In genomic region chr20:57061058-57061900, GRCh38 we compare ENCODE assay signal across 9 cellular contexts.
DNase-seq lines count a peak whose midpoint lies in the region; ATAC-seq, FAIRE-seq and TF ChIP-seq lines count a peak whose summit lies in the region.
"Had no signal": no experiment of that assay in that cellular context is flagged by ENCODE, and none has a peak within 500 bp of the region (broad histone marks: within the 10 kb centered on the region; RNA-seq: fewer than 3 reads in every experiment).

No MANE protein-coding gene starts in this region.

- no peak overlapping the region for H3K9ac ChIP-seq in GM12878 (ENCODE audit: control insufficient read depth, insufficient read depth, low read length)
- H3K9ac ChIP-seq in neural cell (ENCODE audit: low read length), result no peak overlapping the region

- H3K4me3 ChIP-seq in GM12878 (no peak overlapping the region), neural cell (ENCODE audit: low read length) (no peak overlapping the region)
- H3K4me3 ChIP-seq: skin epidermis had no signal

- no peak for TF ChIP-seq POLR2A in GM12878 (IDR thresholded peaks at IDR 0.05; ENCODE audit: low read depth, low read length)

- POLR2A ChIA-PET in GM12878 (lab: Charles Lee), result no interaction called here

- WGBS in GM12878 (ENCODE audit: insufficient coverage, insufficient replicate concordance, low lambda C conversion rate, missing lambda C conversion rate), result 27% methylated on average over 14 of the region's 14 CpGs

- CTCF ChIA-PET in GM12878 (lab: Yijun Ruan, JAX), result interaction anchor here (1.1 kb wide), 1 partner anchor 511 kb away, joined by 3 read pairs; no protein-coding TSS in a partner anchor

- no peaks in the 10 kb centered on the region for H3K79me2 ChIP-seq in GM12878 (ENCODE audit: control insufficient read depth, insufficient read depth, low read length)
- no peaks in the 10 kb centered on the region for H3K79me2 ChIP-seq in neural cell (replicated peaks; ENCODE audit: insufficient read depth, low read length)

- no peaks in the 10 kb centered on the region for H3F3A ChIP-seq in neural cell (ENCODE audit: insufficient read depth, low read length, poor library complexity, severe bottlenecking)

- ATAC-seq in GM12878 (no peak), GM18517 (IDR thresholded peaks at IDR 0.05; ENCODE audit: unreplicated experiment) (no peak), HG03045 (IDR thresholded peaks at IDR 0.05; ENCODE audit: unreplicated experiment) (no peak)

- H3K27me3 ChIP-seq in GM12878 (replicated peaks in 1 of 2; ENCODE audit: control insufficient read depth in 2 of 2, insufficient read depth in 2 of 2, low read length in 1 of 2) (peaks cover 0 to 3% of the 10 kb centered on the region in 2 experiments; a peak in 3 of 4 replicates), neural cell (ENCODE audit: insufficient read depth, low read depth, low read length) (peaks cover 17% of the 10 kb centered on the region)

- intact Hi-C loops in GM12878 (cut with micrococcal nuclease; ENCODE audit: unreplicated experiment), result no loop called here

- in situ Hi-C loops in GM12878 (cut with MboI), result no loop called here

- no peaks in the 10 kb centered on the region for H3K4me1 ChIP-seq in GM12878 (ENCODE audit: control insufficient read depth, insufficient read depth, low read length)

- TF ChIP-seq EP300 in Ishikawa (IDR thresholded peaks at IDR 0.05; ENCODE audit: borderline replicate concordance) (no peak), GM12878 (IDR thresholded peaks at IDR 0.05; ENCODE audit: borderline replicate concordance in 1 of 2, control insufficient read depth in 1 of 2, low read depth in 2 of 2, low read length in 2 of 2) (no peak), neural cell (conservative IDR thresholded peaks at IDR 0.05; ENCODE audit: poor library complexity, severe bottlenecking) (no peak)

- no peak for FAIRE-seq in GM12878 (lab: Jason Lieb, UNC)

- H3K36me3 ChIP-seq in GM12878 (ENCODE audit: control insufficient read depth in 2 of 2, insufficient read depth in 2 of 2, low read length in 1 of 2) (no peaks in the 10 kb centered on the region), neural cell (ENCODE audit: insufficient read depth, low read length) (no peaks in the 10 kb centered on the region)

- no peak overlapping the region for H3K4me2 ChIP-seq in GM12878 (ENCODE audit: control insufficient read depth, insufficient read depth)
- no peak overlapping the region for H3K4me2 ChIP-seq in neural cell (ENCODE audit: low read length)

- BruUV-seq in GM12878 (replicated peaks; lab: Mats Ljungman, UMichigan), result no TSS peak

- no peaks in the 10 kb centered on the region for H3K9me2 ChIP-seq in neural cell (ENCODE audit: insufficient read depth, low read length)

- TF ChIP-seq CTCF in GM12878 (IDR thresholded peaks at IDR 0.05 in 2 of 3, conservative IDR thresholded peaks at IDR 0.05 in 1 of 3; ENCODE audit: control insufficient read depth in 2 of 3, extremely low read depth in 1 of 3, insufficient read depth in 1 of 3, low read depth in 3 of 3, low read length in 3 of 3), result peak in 2 of 3 experiments; percentile 9 to 37; a peak in 1 of 6 replicates
- TF ChIP-seq CTCF in neural cell (IDR thresholded peaks at IDR 0.05; ENCODE audit: poor library complexity, severe bottlenecking), result peak; percentile 82

- DNase-seq in DMS114 treated with DMSO at 0.1 percent for 48 hours (lab: John Stamatoyannopoulos, UW; ENCODE audit: unreplicated experiment) (peak; percentile 25), GM12878 (ENCODE audit: low read depth, low spot score) (no peak), AG08396 (ENCODE audit: low spot score) (no peak)
- DNase-seq in activated CD8-positive, alpha-beta memory T cell treated with anti-CD3 and anti-CD28 coated beads for 24 hours, result no peak

- H3K27ac ChIP-seq in GM12878 (ENCODE audit: control insufficient read depth, insufficient read depth) (no peak overlapping the region), neural cell (ENCODE audit: low read length) (no peak overlapping the region)

- H3K9me3 ChIP-seq in GM12878 (replicated peaks; ENCODE audit: control insufficient read depth, insufficient read depth, low read length) (no peaks in the 10 kb centered on the region), neural cell (ENCODE audit: low read length) (no peaks in the 10 kb centered on the region)

- 0 out of 2 replicates have a peak, but pooled peaks have one; percentile 9 for TF ChIP-seq RAD21 in Ishikawa (IDR thresholded peaks at IDR 0.05; ENCODE audit: low read depth)
- TF ChIP-seq RAD21 in GM12878 (IDR thresholded peaks at IDR 0.05; ENCODE audit: insufficient read depth, low read depth, low read length), result 0 out of 2 replicates have a peak, but pooled peaks have one; percentile 8
- peak; percentile 88 for TF ChIP-seq RAD21 in neural cell (conservative IDR thresholded peaks at IDR 0.05)

- SMC1A ChIA-PET in GM12878 (lab: Charles Lee; ENCODE audit: uncharacterized antibody, unreplicated experiment), result interaction anchor here (1.4 kb wide), 1 partner anchor 511 kb away, joined by 5 read pairs; no protein-coding TSS in a partner anchor

- H2AFZ ChIP-seq in GM12878 (ENCODE audit: control insufficient read depth, low read depth, low read length) (no peak overlapping the region), neural cell (ENCODE audit: low read depth, low read length) (no peak overlapping the region)

- H4K20me1 ChIP-seq in GM12878 (ENCODE audit: control insufficient read depth, insufficient read depth) (no peaks in the 10 kb centered on the region), neural cell (ENCODE audit: insufficient read depth) (no peaks in the 10 kb centered on the region)

- RAD21 ChIA-PET in GM12878 (lab: Charles Lee; ENCODE audit: unreplicated experiment), result no interaction called here

TF ChIP-seq in Ishikawa, 13 proteins besides CTCF, POLR2A, EP300 and RAD21 (continues in another document):
- no peak for TF ChIP-seq ZBTB7A (IDR thresholded peaks at IDR 0.05; ENCODE audit: low read depth)
- TF ChIP-seq YY1 (IDR thresholded peaks at IDR 0.05; ENCODE audit: low read depth), result no peak
- no peak for TF ChIP-seq NFIC (IDR thresholded peaks at IDR 0.05)

TF ChIP-seq in GM12878, 131 proteins besides CTCF, POLR2A, EP300 and RAD21:
- TF ChIP-seq POLR2AphosphoS2 (IDR thresholded peaks at IDR 0.05; ENCODE audit: low read depth, low read length) (no peak), SMC3 (IDR thresholded peaks at IDR 0.05; ENCODE audit: borderline replicate concordance, low read length) (peak; percentile 22; the same call in 1 of the 2 replicates)

TF ChIP-seq in neural cell, 6 proteins besides CTCF, POLR2A, EP300 and RAD21:
- no peak for TF ChIP-seq POLR2AphosphoS5 (IDR thresholded peaks at IDR 0.05)
- no peak for TF ChIP-seq MXI1 (conservative IDR thresholded peaks at IDR 0.05; ENCODE audit: poor library complexity, severe bottlenecking)
- no peak for TF ChIP-seq REST (IDR thresholded peaks at IDR 0.05; ENCODE audit: borderline replicate concordance)
- no peak for TF ChIP-seq TAF1 (IDR thresholded peaks at IDR 0.05; ENCODE audit: low read depth)
- TF ChIP-seq SMC3 (conservative IDR thresholded peaks at IDR 0.05; ENCODE audit: poor library complexity), result peak; percentile 91
TF ChIP-seq in neural cell: peak in this region for 1.
